1 cellular context compared by ENCODE assay signal in the genomic region with DNA sequence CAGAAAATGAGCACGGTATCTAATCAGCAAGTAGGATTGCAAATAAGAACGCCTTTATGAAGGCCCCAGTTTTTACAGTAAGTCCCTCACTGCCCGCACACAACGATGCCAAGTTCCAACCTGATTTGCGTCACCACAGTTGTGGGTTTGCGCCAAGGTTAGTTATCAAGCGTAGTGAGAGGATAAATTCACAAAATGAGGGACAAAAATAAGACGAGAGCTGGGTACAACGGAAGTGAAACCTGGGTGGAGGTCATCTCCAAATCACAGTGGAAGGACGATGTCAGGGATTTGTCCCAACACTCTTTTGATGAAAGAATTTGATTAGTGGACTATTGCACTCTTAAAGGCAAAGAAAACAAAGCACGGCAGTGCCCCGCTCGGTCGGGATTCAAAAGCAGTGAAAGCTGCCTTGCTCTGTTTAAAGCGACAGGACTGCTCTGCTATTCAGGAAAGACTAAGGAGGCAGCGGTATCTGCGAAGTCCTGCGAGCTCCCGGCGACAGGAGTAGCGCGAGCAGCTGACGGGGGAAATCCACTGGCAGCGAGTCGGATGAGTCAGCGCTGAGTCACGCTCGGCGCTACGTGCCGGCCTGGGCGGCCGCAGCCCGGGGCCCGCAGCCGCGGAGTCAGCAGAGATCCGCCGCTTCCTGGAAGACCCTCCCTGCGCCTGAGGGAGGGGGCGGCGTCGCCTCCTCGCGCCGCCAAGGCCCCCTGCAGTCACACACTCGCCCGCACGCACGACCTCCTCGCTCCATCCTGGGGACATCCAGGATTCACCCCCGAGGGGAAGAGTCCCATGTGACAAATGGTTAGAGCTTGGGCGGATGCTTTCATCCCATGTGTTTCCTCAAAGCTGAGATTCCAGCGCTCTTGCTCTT.
TF ChIP-seq lines count a peak whose summit lies in the region.

No MANE protein-coding gene starts in this region.

TF ChIP-seq in HEK293, 187 proteins besides CTCF, POLR2A, EP300 and RAD21 (continued from another document):
- peak; percentile 61; the same call in 1 of the 2 replicates for TF ChIP-seq BCL6B (tag by site-specific recombination; IDR thresholded peaks at IDR 0.05)
- peak; percentile 80 for TF ChIP-seq KLF1 (tag by site-specific recombination; IDR thresholded peaks at IDR 0.05)
- TF ChIP-seq ZNF510 (tag by site-specific recombination; IDR thresholded peaks at IDR 0.05; ENCODE audit: insufficient replicate concordance) = no peak
- no peak for TF ChIP-seq ZNF707 (tag by site-specific recombination; IDR thresholded peaks at IDR 0.05)
- TF ChIP-seq ZNF239 (tag by site-specific recombination; IDR thresholded peaks at IDR 0.05) = no peak; the same call in 1 of the 2 replicates
- TF ChIP-seq, protein P1, sequence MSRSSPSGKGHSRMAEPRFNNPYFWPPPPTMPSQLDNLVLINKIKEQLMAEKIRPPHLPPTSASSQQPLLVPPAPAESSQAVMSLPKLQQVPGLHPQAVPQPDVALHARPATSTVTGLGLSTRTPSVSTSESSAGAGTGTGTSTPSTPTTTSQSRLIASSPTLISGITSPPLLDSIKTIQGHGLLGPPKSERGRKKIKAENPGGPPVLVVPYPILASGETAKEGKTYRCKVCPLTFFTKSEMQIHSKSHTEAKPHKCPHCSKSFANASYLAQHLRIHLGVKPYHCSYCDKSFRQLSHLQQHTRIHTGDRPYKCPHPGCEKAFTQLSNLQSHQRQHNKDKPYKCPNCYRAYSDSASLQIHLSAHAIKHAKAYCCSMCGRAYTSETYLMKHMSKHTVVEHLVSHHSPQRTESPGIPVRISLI (tag by site-specific recombination; IDR thresholded peaks at IDR 0.05) = peak; percentile 74; the same call in 1 of the 2 replicates
- TF ChIP-seq ZBTB20 (tag by site-specific recombination; IDR thresholded peaks at IDR 0.05) = peak; percentile 76
- TF ChIP-seq ZNF221 (tag by site-specific recombination; IDR thresholded peaks at IDR 0.05; ENCODE audit: borderline replicate concordance) = no peak
- peak; percentile 88; the same call in 1 of the 2 replicates for TF ChIP-seq KLF8 (tag by site-specific recombination; IDR thresholded peaks at IDR 0.05)
- peak; percentile 90 for TF ChIP-seq ZFP69B (tag by site-specific recombination; IDR thresholded peaks at IDR 0.05)
- TF ChIP-seq HOXA7 (CRISPR knock-in tag; IDR thresholded peaks at IDR 0.05; ENCODE audit: borderline replicate concordance) = no peak
- TF ChIP-seq MZF1 (tag by site-specific recombination; IDR thresholded peaks at IDR 0.05; ENCODE audit: borderline replicate concordance) = no peak
- TF ChIP-seq ZNF121 (tag by site-specific recombination; IDR thresholded peaks at IDR 0.05) = peak; percentile 19; the same call in 1 of the 2 replicates
- TF ChIP-seq ZNF776 (tag by site-specific recombination; IDR thresholded peaks at IDR 0.05; ENCODE audit: borderline replicate concordance) = no peak
- TF ChIP-seq ZNF677 (tag by site-specific recombination; IDR thresholded peaks at IDR 0.05) = no peak
- no peak for TF ChIP-seq GLI2 (tag by site-specific recombination; IDR thresholded peaks at IDR 0.05; ENCODE audit: borderline replicate concordance, low read depth)
- peak; percentile 93 for TF ChIP-seq ZNF335 (tag by site-specific recombination; conservative IDR thresholded peaks at IDR 0.05)
- TF ChIP-seq ZNF426 (tag by site-specific recombination; IDR thresholded peaks at IDR 0.05) = no peak
- TF ChIP-seq ZBTB44 (tag by site-specific recombination; IDR thresholded peaks at IDR 0.05) = peak; percentile 65; the same call in 1 of the 2 replicates
- TF ChIP-seq ZNF16 (tag by site-specific recombination; IDR thresholded peaks at IDR 0.05; ENCODE audit: low read depth) = no peak
